ENCODE assay signal across 8 cellular contexts in genomic region chr6:6494677-6495076, GRCh38.
DNase-seq lines count a peak whose midpoint lies in the region; ATAC-seq and TF ChIP-seq lines count a peak whose summit lies in the region.

No MANE protein-coding gene starts in this region.

- H3K9me3 ChIP-seq in iPS DF 6.9 (ENCODE audit: control insufficient read depth, insufficient read depth, low read length) (no peaks in the 10 kb centered on the region), upper lobe of right lung (no peaks in the 10 kb centered on the region)

- DNase-seq in ACHN (peak; percentile 30), Kasumi-1 (lab: John Stamatoyannopoulos, UW) (peak; percentile 64 to 78), iPS DF 6.9 (ENCODE audit: low read depth, low spot score) (peak; percentile 61), upper lobe of right lung (peak; percentile 73), epidermal melanocyte (ENCODE audit: insufficient read length, low spot score) (no peak), NCI-H128 (lab: John Stamatoyannopoulos, UW; ENCODE audit: unreplicated experiment) (no peak)

- intact Hi-C loops in upper lobe of right lung (cut with DNase I) = no loop called here

- in situ Hi-C loops in ACHN (cut with HindIII; ENCODE audit: low pct_ligation_motif_present, low pct_unique_long_range_greater_than_20kb, low sequenced_read_pairs) = no loop called here

- H3K27me3 ChIP-seq in iPS DF 6.9 (ENCODE audit: control insufficient read depth, insufficient read depth, low read length) = no peaks in the 10 kb centered on the region
- no peaks in the 10 kb centered on the region for H3K27me3 ChIP-seq in upper lobe of right lung

- H3K4me1 ChIP-seq in iPS DF 6.9 (ENCODE audit: control insufficient read depth, insufficient read depth, low read length) = no peaks in the 10 kb centered on the region
- no peaks in the 10 kb centered on the region for H3K4me1 ChIP-seq in upper lobe of right lung

- ATAC-seq in upper lobe of right lung = peak; percentile 87

- H3K4me3 ChIP-seq in iPS DF 6.9 (ENCODE audit: low read length) (no peak overlapping the region), upper lobe of right lung (no peak overlapping the region)

- H3K27ac ChIP-seq in VCaP (no peak overlapping the region), iPS DF 6.9 (ENCODE audit: low read length) (no peak overlapping the region), upper lobe of right lung (no peak overlapping the region)

- no CpG with 5 or more reads among the region's 6 CpGs for WGBS in iPS DF 6.9 (ENCODE audit: insufficient coverage, insufficient read length)

- TF ChIP-seq CTCF in GM12872 (IDR thresholded peaks at IDR 0.05; ENCODE audit: insufficient read depth, low read depth, low read length) = peak; percentile 77
- TF ChIP-seq CTCF in VCaP (conservative IDR thresholded peaks at IDR 0.05) = peak; percentile 34
- peak; percentile 49 for TF ChIP-seq CTCF in upper lobe of right lung (IDR thresholded peaks at IDR 0.05)

- H3K36me3 ChIP-seq in iPS DF 6.9 (ENCODE audit: control insufficient read depth, insufficient read depth, low read length) (no peaks in the 10 kb centered on the region), upper lobe of right lung (no peaks in the 10 kb centered on the region)

Comparison
In these comparisons a context has a peak if more than half of its experiments do, and no peak if none do; other contexts are left out.
1. DNase-seq: peak in ACHN (single experiment), Kasumi-1 (2 of 2), iPS DF 6.9 (single experiment) and upper lobe of right lung (single experiment); none in epidermal melanocyte (single experiment) and NCI-H128 (single experiment).
2. Peak in every context shown above with its lines, with median percentiles within 50 percentile points of each other: CTCF ChIP-seq.